In the genomic region with DNA sequence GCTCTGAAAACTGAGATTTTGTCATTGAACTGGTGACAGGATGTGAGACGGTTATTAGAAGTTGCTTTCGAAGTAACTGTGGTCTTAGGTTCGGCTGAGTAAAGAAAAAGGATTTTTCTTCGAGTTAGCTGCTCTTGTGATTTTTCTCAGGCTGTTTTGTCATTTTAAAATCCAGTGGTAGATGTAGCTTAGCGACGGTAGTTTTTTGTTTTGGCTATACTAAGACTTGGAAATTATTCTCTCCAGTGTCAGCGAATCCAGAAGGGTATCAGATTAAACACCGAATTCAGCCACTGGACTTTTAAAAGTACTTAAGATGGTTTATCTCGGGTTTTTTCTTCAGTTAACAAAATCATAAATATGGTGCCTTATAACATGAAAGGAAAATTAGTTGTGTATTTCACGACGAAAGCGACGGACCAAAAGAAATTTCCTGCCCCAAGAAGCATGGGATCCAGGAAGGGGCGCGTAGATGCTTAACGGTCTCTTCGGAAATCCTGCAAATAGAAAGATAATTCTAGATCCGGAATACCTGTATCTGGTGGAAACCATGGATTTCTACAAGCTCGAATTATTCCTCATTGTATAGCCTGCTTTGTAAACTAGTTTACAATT, we compare ENCODE assay signal across 8 cellular contexts. TPM values are rescaled to one million over a fixed set of nuclear protein-coding genes. Genes with fewer than 3 reads are reported as not detected.
DNase-seq lines count a peak whose midpoint lies in the region; ATAC-seq and TF ChIP-seq lines count a peak whose summit lies in the region.

No MANE protein-coding gene starts in this region.

- H3K4me1 ChIP-seq in GM23248 (ENCODE audit: insufficient read depth) = peaks cover 36% of the 10 kb centered on the region

- H3K4me3 ChIP-seq in GM23248 (peak overlapping the region; percentile 71), WERI-Rb-1 (ENCODE audit: low read depth, low read length) (peak overlapping the region; percentile 55), foreskin fibroblast (ENCODE audit: low read depth in 1 of 2, low read length in 2 of 2) (peak overlapping the region; percentile 46 to 68), skeletal muscle cell (ENCODE audit: low read depth, low read length) (peak overlapping the region; percentile 60)

- no peaks in the 10 kb centered on the region for H3K9me2 ChIP-seq in GM23248 (ENCODE audit: insufficient read depth)

- peak overlapping the region; percentile 90 for H3K4me2 ChIP-seq in GM23248 (ENCODE audit: unreplicated experiment)

- H3K9me3 ChIP-seq in GM23248 (ENCODE audit: low read depth) = no peaks in the 10 kb centered on the region
- H3K9me3 ChIP-seq in WERI-Rb-1 (ENCODE audit: severe bottlenecking) = no peaks in the 10 kb centered on the region

- intact Hi-C loops in left colon (cut with DNase I, micrococcal nuclease) = no loop called here

- H3K36me3 ChIP-seq in GM23248 (ENCODE audit: low read depth) (no peaks in the 10 kb centered on the region), WERI-Rb-1 (peaks cover 31% of the 10 kb centered on the region)

- peak overlapping the region; percentile 85 for H3K9ac ChIP-seq in GM23248

- no peak for ATAC-seq in left colon

- H3K27me3 ChIP-seq in GM23248 (replicated peaks; ENCODE audit: insufficient read depth) (no peaks in the 10 kb centered on the region), WERI-Rb-1 (ENCODE audit: insufficient read depth, low read depth, severe bottlenecking) (no peaks in the 10 kb centered on the region)

- H3K27ac ChIP-seq in GM23248 (peak overlapping the region; percentile 91), WERI-Rb-1 (peak overlapping the region; percentile 96)

- peaks cover 26% of the 10 kb centered on the region for H3K79me2 ChIP-seq in GM23248 (ENCODE audit: insufficient read depth)

- H3F3A ChIP-seq in GM23248 (ENCODE audit: insufficient read depth) = peaks cover 33% of the 10 kb centered on the region

- peak overlapping the region; percentile 62 for H2AFZ ChIP-seq in GM23248

- DNase-seq in GM23248 (no peak), WERI-Rb-1 (no peak), foreskin fibroblast (no peak), skeletal muscle cell (ENCODE audit: low read depth) (no peak), cerebellum (ENCODE audit: low spot score) (no peak), NCI-H2029 (lab: John Stamatoyannopoulos, UW) (no peak), left colon (no peak), NCI-H446 (lab: John Stamatoyannopoulos, UW) (no peak)

- TF ChIP-seq CTCF in WERI-Rb-1 (IDR thresholded peaks at IDR 0.05; ENCODE audit: low read depth, low read length) (no peak), foreskin fibroblast (IDR thresholded peaks at IDR 0.05; ENCODE audit: low read depth, low read length) (no peak)

- in situ Hi-C loops in GM23248 (cut with MboI) = no loop called here

- H4K20me1 ChIP-seq in GM23248 (ENCODE audit: insufficient read depth) = no peaks in the 10 kb centered on the region

- 55 to 57% methylated on average over 19 of the region's 19 CpGs for WGBS in GM23248 (ENCODE audit: low coverage in 1 of 2, low lambda C conversion rate in 2 of 2, missing lambda C conversion rate in 2 of 2), 2 experiments

RNA-seq across cellular contexts. Expression of a gene that starts 1.2 kb away (rescaled TPM):
- 5.7 and 9.4 TPM in 2 replicates for total RNA-seq in GM23248 (2014; rRNA removed; shearing (Covaris generic))
- polyA plus RNA-seq in GM23248 (2016; fragmentation: Nextera tagmentation; extraction: Ambion mirVana) = not detected in 2 replicates
- 7.6 TPM for total RNA-seq in cerebellum
- 1 to 10 TPM; 8.5 to 9.0 TPM for total RNA-seq in left colon

RNA-seq across cellular contexts. Expression of a gene that starts 27.2 kb away (rescaled TPM):
- total RNA-seq in GM23248 (2014; rRNA removed; shearing (Covaris generic)) = 3.8 and 7.2 TPM in 2 replicates
- polyA plus RNA-seq in GM23248 (2016; fragmentation: Nextera tagmentation; extraction: Ambion mirVana) = 30.4 and 33.7 TPM in 2 replicates
- 3.3 TPM for total RNA-seq in cerebellum
- total RNA-seq in left colon = 10 to 100 TPM in 1 of 2 donors, 1 to 10 TPM in 1; 9.2 to 50.2 TPM

RNA-seq across cellular contexts. Expression of a gene that starts 56.5 kb away (rescaled TPM):
- total RNA-seq in GM23248 (2014; rRNA removed; shearing (Covaris generic)) = not detected in 2 replicates
- polyA plus RNA-seq in GM23248 (2016; fragmentation: Nextera tagmentation; extraction: Ambion mirVana) = 0.11 TPM in 1 of 2 replicates, not detected in the other
- total RNA-seq in cerebellum = 8.9 TPM
- total RNA-seq in left colon = under 1 TPM in 1 of 2 donors, not detected in 1; 0.31 TPM
